In genomic region chr16:86983621-86984020, GRCh38 we compare ENCODE assay signal across 20 cellular contexts.
"Had no signal": no experiment of that assay in that cellular context is flagged by ENCODE, and none has a peak within 500 bp of the region (broad histone marks: within the 10 kb centered on the region; RNA-seq: fewer than 3 reads in every experiment).

No MANE protein-coding gene starts in this region.

- ATAC-seq: left colon; left lung; lower lobe of right lung; naive thymus-derived CD8-positive, alpha-beta T cell; sciatic nerve; stimulated activated effector memory CD8-positive, alpha-beta T cell treated with anti-CD3 and anti-CD28 coated beads, Interleukin-12 subunit alpha, Interleukin-12 subunit beta, amount 100 ng/mL, for 72 hours had no signal

- H3K9me3 ChIP-seq: left lung, lower lobe of right lung, right atrium auricular region, spleen, suprapubic skin, tibial nerve, uterus had no signal

- H3K36me3 ChIP-seq: left lung, lower lobe of right lung, right atrium auricular region, spleen, suprapubic skin, tibial nerve, uterus had no signal

- H3K4me1 ChIP-seq: left lung, lower lobe of right lung, parathyroid adenoma, spleen, suprapubic skin, tibial nerve, uterus had no signal

- FAIRE-seq: keratinocyte, small intestine had no signal

- DNase-seq: hippocampal formation; left colon; left lung; lower lobe of right lung; mammary epithelial cell; mesenchymal stem cell; nucleus accumbens; small intestine; spleen; stimulated activated CD4-positive, alpha-beta T cell treated with anti-CD3 and anti-CD28 coated beads, Interleukin-4, amount 100 ng/mL, for 24 hours; stimulated activated naive CD4-positive, alpha-beta T cell; uterus had no signal

- H2AFZ ChIP-seq: parathyroid adenoma had no signal

- H3K27ac ChIP-seq: left lung, lower lobe of right lung, parathyroid adenoma, spleen, suprapubic skin, tibial nerve, uterus had no signal

- H3K27me3 ChIP-seq: right atrium auricular region, uterus had no signal

- H3K79me2 ChIP-seq: parathyroid adenoma had no signal

- H3K4me3 ChIP-seq: left lung, lower lobe of right lung, right atrium auricular region, spleen, suprapubic skin, tibial nerve, uterus had no signal
